In the genomic region with DNA sequence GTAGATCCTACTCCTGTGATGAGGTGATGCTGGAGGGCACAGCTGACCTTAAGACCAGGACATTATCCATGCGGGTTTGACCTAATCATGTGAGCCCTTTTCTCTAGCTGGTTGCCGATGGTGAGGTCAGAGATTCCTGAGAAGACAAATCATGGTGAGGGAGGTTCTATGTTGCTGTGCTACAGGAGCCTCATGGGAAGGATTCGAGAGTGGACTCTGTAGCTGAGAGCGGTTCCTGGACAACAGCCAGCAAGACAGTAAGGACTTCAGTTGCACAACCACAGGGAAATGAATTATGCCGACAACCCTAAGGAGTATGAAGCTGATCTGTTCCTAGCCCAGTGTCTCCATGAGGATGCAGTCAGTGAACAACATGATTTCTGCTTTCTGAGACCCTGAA, we compare ENCODE assay signal across 15 cellular contexts.
A peak's percentile ranks its signal among the peaks of the same experiment; 100 is the strongest.
DNase-seq lines count a peak whose midpoint lies in the region; ATAC-seq, FAIRE-seq and TF ChIP-seq lines count a peak whose summit lies in the region.
"Had no signal": no experiment of that assay in that cellular context is flagged by ENCODE, and none has a peak within 500 bp of the region (broad histone marks: within the 10 kb centered on the region; RNA-seq: fewer than 3 reads in every experiment).

No MANE protein-coding gene starts in this region.

- ATAC-seq in pancreas, result peak in 3 of 4 donors; percentile 64 to 78 (median 74)
- no peak for ATAC-seq in HG03097 (IDR thresholded peaks at IDR 0.05; ENCODE audit: low FRiP score, unreplicated experiment)
- ATAC-seq in HG02642 (IDR thresholded peaks at IDR 0.05; ENCODE audit: poor library complexity, unreplicated experiment), result no peak
- ATAC-seq: activated T-cell treated with anti-CD3 and anti-CD28 coated beads, Interleukin-2, amount 50 U/mL, for 4 hours; GM23338 had no signal

- no peaks in the 10 kb centered on the region for H3K27me3 ChIP-seq in pancreas

- H3K9me3 Mint-ChIP-seq in activated naive CD4-positive, alpha-beta T cell treated with anti-CD3 and anti-CD28 coated beads for 36 hours, result no peaks in the 10 kb centered on the region
- H3K9me3 Mint-ChIP-seq: activated T-cell treated with anti-CD3 and anti-CD28 coated beads, Interleukin-2, amount 50 U/mL, for 4 hours; CD4-positive, alpha-beta memory T cell; GM23338 had no signal

- FAIRE-seq in pancreas (lab: Jason Lieb, UNC), result no peak

- peak; percentile 84 for DNase-seq in AG20443 (ENCODE audit: low spot score)
- DNase-seq in NOMO-1 (lab: John Stamatoyannopoulos, UW; ENCODE audit: unreplicated experiment in 2 of 2), result peak; percentile 14 to 33
- DNase-seq in fibroblast of peridontal ligament (ENCODE audit: extremely low read depth), result peak; percentile 66
- peak in 1 of 6 donors; percentile 44 for DNase-seq in pancreas
- no peak for DNase-seq in activated naive CD4-positive, alpha-beta T cell treated with anti-CD3 and anti-CD28 coated beads for 36 hours
- no peak for DNase-seq in occipital lobe (lab: John Stamatoyannopoulos, UW)
- DNase-seq: activated T-cell treated with anti-CD3 and anti-CD28 coated beads, Interleukin-2, amount 50 U/mL, for 4 hours; NCI-H510A; spleen; stimulated activated naive CD4-positive, alpha-beta T cell treated with Interleukin-2 at 50 U/mL for 16 hours; T1000 had no signal

- H3K9me3 ChIP-seq in pancreas, result no peaks in the 10 kb centered on the region
- H3K9me3 ChIP-seq: spleen had no signal

- TF ChIP-seq CTCF in pancreas (IDR thresholded peaks at IDR 0.05), result no peak

- CTCF ChIA-PET in activated naive CD4-positive, alpha-beta T cell treated with anti-CD3 and anti-CD28 coated beads for 36 hours (lab: Charles Lee), result no interaction called here

- no peaks in the 10 kb centered on the region for H3K4me1 ChIP-seq in pancreas

- no peaks in the 10 kb centered on the region for H3K36me3 ChIP-seq in pancreas
- H3K36me3 ChIP-seq: spleen had no signal

- H3K27ac Mint-ChIP-seq in activated naive CD4-positive, alpha-beta T cell treated with anti-CD3 and anti-CD28 coated beads for 36 hours, result no peak overlapping the region
- H3K27ac Mint-ChIP-seq: CD4-positive, alpha-beta memory T cell; GM23338 had no signal

- intact Hi-C loops in pancreas (cut with DNase I), result no loop called here
- intact Hi-C loops in activated naive CD4-positive, alpha-beta T cell treated with anti-CD3 and anti-CD28 coated beads for 36 hours (cut with micrococcal nuclease), result no loop called here

- H3K4me3 Mint-ChIP-seq in activated naive CD4-positive, alpha-beta T cell treated with anti-CD3 and anti-CD28 coated beads for 36 hours, result no peak overlapping the region
- H3K4me3 Mint-ChIP-seq: activated T-cell treated with anti-CD3 and anti-CD28 coated beads, Interleukin-2, amount 50 U/mL, for 4 hours; CD4-positive, alpha-beta memory T cell; GM23338 had no signal

- peaks cover 1% of the 10 kb centered on the region for H3K27me3 Mint-ChIP-seq in activated naive CD4-positive, alpha-beta T cell treated with anti-CD3 and anti-CD28 coated beads for 36 hours (ENCODE audit: low read depth)

- no peak overlapping the region for H3K27ac ChIP-seq in pancreas

- peaks cover 14% of the 10 kb centered on the region for H3K4me1 Mint-ChIP-seq in activated naive CD4-positive, alpha-beta T cell treated with anti-CD3 and anti-CD28 coated beads for 36 hours (ENCODE audit: low read depth)
- H3K4me1 Mint-ChIP-seq: CD4-positive, alpha-beta memory T cell had no signal

- 83% methylated on average over 5 of the region's 5 CpGs for WGBS in pancreas, 2 donors

- H3K36me3 Mint-ChIP-seq in activated naive CD4-positive, alpha-beta T cell treated with anti-CD3 and anti-CD28 coated beads for 36 hours (ENCODE audit: low read depth), result no peaks in the 10 kb centered on the region
- H3K36me3 Mint-ChIP-seq: CD4-positive, alpha-beta memory T cell had no signal

- H3K4me3 ChIP-seq in pancreas, result no peak overlapping the region
- H3K4me3 ChIP-seq: GM23338, spleen had no signal

Comparison
In these comparisons a context has a peak if more than half of its experiments do, and no peak if none do; other contexts are left out.
1. DNase-seq: peak in AG20443 (single experiment), NOMO-1 (2 of 2) and fibroblast of peridontal ligament (single experiment); none in activated naive CD4-positive, alpha-beta T cell treated with anti-CD3 and anti-CD28 coated beads for 36 hours (single experiment) and occipital lobe (single experiment).
2. ATAC-seq: peak in pancreas (3 of 4); none in HG03097 (single experiment) and HG02642 (single experiment).